Comparison of ENCODE assay signal across 21 cellular contexts in the genomic region with DNA sequence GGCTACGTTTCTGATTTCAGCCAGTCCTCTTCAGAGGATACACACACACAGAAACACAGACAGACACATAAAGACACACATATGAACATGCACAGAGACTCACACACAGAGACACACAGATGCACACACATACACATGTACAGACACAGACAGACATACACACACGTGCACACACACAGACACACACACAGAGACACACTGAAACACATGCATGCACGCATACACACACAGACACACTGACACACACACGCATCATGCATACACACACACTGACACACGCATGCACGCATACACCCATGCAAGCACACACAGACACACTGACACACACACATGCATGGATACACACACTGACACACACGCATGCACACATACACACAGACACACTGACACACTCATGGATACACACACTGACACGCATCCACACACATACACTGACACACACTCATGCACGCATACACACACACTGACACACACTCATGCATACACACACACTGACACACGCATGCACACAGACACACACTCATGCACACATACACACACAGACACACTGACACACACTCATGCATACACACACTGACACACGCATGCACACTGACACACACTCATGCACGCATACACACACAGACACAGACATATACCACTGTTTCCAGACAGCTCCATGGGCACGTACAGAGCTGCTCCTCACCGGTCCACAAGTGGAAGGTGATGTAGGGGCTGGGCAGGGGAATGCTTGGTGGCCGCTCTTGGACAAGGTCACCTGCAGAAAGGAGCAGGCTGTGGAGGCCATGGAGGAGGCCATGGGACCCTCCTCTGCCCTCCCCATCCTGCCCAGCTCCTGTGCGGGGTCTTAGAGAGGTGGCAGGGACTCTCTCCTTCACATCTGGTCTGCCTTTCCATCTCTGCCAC. TPM values are rescaled to one million over a fixed set of nuclear protein-coding genes. Genes with fewer than 3 reads are reported as not detected.
"Had no signal": no experiment of that assay in that cellular context is flagged by ENCODE, and none has a peak within 500 bp of the region (broad histone marks: within the 10 kb centered on the region; RNA-seq: fewer than 3 reads in every experiment).

No MANE protein-coding gene starts in this region.

- H3K4me3 ChIP-seq: ascending aorta, breast epithelium, lower lobe of right lung, psoas muscle had no signal

- ATAC-seq: activated CD8-positive, alpha-beta T cell treated with anti-CD3 and anti-CD28 coated beads, Interleukin-2, amount 10 ng/mL, durations not matched to agents 7 days and 5 days; activated naive CD8-positive, alpha-beta T cell treated with anti-CD3 and anti-CD28 coated beads, Interleukin-2, amount 50 U/mL, for 24 hours; activated T-helper 17 cell treated with anti-CD3 and anti-CD28 coated beads, Interleukin-2, amount 50 U/mL, for 72 hours; effector memory CD8-positive, alpha-beta T cell; psoas muscle; sciatic nerve had no signal

- H3K4me1 ChIP-seq: ascending aorta, breast epithelium, lower lobe of right lung, psoas muscle had no signal

- H3K27ac Mint-ChIP-seq: activated B cell treated with CpG ODN at 0.5 μM for 24 hours; activated CD8-positive, alpha-beta T cell treated with anti-CD3 and anti-CD28 coated beads, Interleukin-2, amount 10 ng/mL, durations not matched to agents 7 days and 5 days; activated naive CD4-positive, alpha-beta T cell treated with anti-CD3 and anti-CD28 coated beads for 36 hours; activated naive CD8-positive, alpha-beta T cell treated with anti-CD3 and anti-CD28 coated beads, Interleukin-2, amount 50 U/mL, for 24 hours; activated T-helper 17 cell treated with anti-CD3 and anti-CD28 coated beads, Interleukin-2, amount 50 U/mL, for 72 hours; effector memory CD8-positive, alpha-beta T cell; immature natural killer cell; mesothelial cell of epicardium; stimulated activated naive CD8-positive, alpha-beta T cell treated with anti-CD3 and anti-CD28 coated beads, Interleukin-15, Interleukin-2, amounts not matched to agents 100 ng/mL and 50 ng/mL, for 24 hours had no signal

- H3K27me3 Mint-ChIP-seq: activated B cell treated with CpG ODN at 0.5 μM for 24 hours; activated naive CD8-positive, alpha-beta T cell treated with anti-CD3 and anti-CD28 coated beads, Interleukin-2, amount 50 U/mL, for 24 hours; activated T-helper 17 cell treated with anti-CD3 and anti-CD28 coated beads, Interleukin-2, amount 50 U/mL, for 72 hours; effector memory CD8-positive, alpha-beta T cell; stimulated activated naive CD8-positive, alpha-beta T cell treated with anti-CD3 and anti-CD28 coated beads, Interleukin-15, Interleukin-2, amounts not matched to agents 100 ng/mL and 50 ng/mL, for 24 hours had no signal

- FAIRE-seq: frontal cortex, TTC549 had no signal

- H3K4me3 Mint-ChIP-seq: activated B cell treated with CpG ODN at 0.5 μM for 24 hours; activated CD8-positive, alpha-beta T cell treated with anti-CD3 and anti-CD28 coated beads, Interleukin-2, amount 10 ng/mL, durations not matched to agents 7 days and 5 days; activated naive CD4-positive, alpha-beta T cell treated with anti-CD3 and anti-CD28 coated beads for 36 hours; activated naive CD8-positive, alpha-beta T cell treated with anti-CD3 and anti-CD28 coated beads, Interleukin-2, amount 50 U/mL, for 24 hours; activated T-helper 17 cell treated with anti-CD3 and anti-CD28 coated beads, Interleukin-2, amount 50 U/mL, for 72 hours; effector memory CD8-positive, alpha-beta T cell; immature natural killer cell; mesothelial cell of epicardium; stimulated activated naive CD8-positive, alpha-beta T cell treated with anti-CD3 and anti-CD28 coated beads, Interleukin-15, Interleukin-2, amounts not matched to agents 100 ng/mL and 50 ng/mL, for 24 hours had no signal

- H3K36me3 ChIP-seq: ascending aorta, breast epithelium, lower lobe of right lung had no signal

- H3K36me3 Mint-ChIP-seq: mesothelial cell of epicardium had no signal

- H3K4me1 Mint-ChIP-seq: activated B cell treated with CpG ODN at 0.5 μM for 24 hours; activated naive CD8-positive, alpha-beta T cell treated with anti-CD3 and anti-CD28 coated beads, Interleukin-2, amount 50 U/mL, for 24 hours; activated T-helper 17 cell treated with anti-CD3 and anti-CD28 coated beads, Interleukin-2, amount 50 U/mL, for 72 hours; immature natural killer cell had no signal

- H3K27ac ChIP-seq: ascending aorta, breast epithelium, lower lobe of right lung, psoas muscle had no signal

- H3K9me3 ChIP-seq: ascending aorta had no signal

- H3K9me3 Mint-ChIP-seq: activated B cell treated with CpG ODN at 0.5 μM for 24 hours; activated T-helper 17 cell treated with anti-CD3 and anti-CD28 coated beads, Interleukin-2, amount 50 U/mL, for 72 hours; effector memory CD8-positive, alpha-beta T cell; immature natural killer cell had no signal

- DNase-seq: activated B cell treated with CpG ODN at 0.5 μM for 24 hours; activated CD4-positive, alpha-beta T cell treated with anti-CD3 and anti-CD28 coated beads for 48 hours; activated CD8-positive, alpha-beta T cell treated with anti-CD3 and anti-CD28 coated beads, Interleukin-2, amount 10 ng/mL, durations not matched to agents 7 days and 5 days; activated naive CD4-positive, alpha-beta T cell treated with anti-CD3 and anti-CD28 coated beads for 36 hours; activated naive CD8-positive, alpha-beta T cell treated with anti-CD3 and anti-CD28 coated beads, Interleukin-2, amount 50 U/mL, for 24 hours; dermis blood vessel endothelial cell; effector memory CD8-positive, alpha-beta T cell; immature natural killer cell; lower lobe of right lung; psoas muscle had no signal

RNA-seq across cellular contexts. Expression of gene MFSD6L, which starts 30.1 kb away (rescaled TPM):
- total RNA-seq: activated naive CD4-positive, alpha-beta T cell treated with anti-CD3 and anti-CD28 coated beads for 36 hours; ascending aorta; dermis blood vessel endothelial cell; frontal cortex; osteoblast; psoas muscle; sciatic nerve; temporal lobe had no signal
- polyA plus RNA-seq: immature natural killer cell, neural cell, psoas muscle had no signal

RNA-seq across cellular contexts. Expression of gene PIK3R6, which starts 38.2 kb away (rescaled TPM):
- total RNA-seq: dermis blood vessel endothelial cell, mesothelial cell of epicardium, osteoblast had no signal
- polyA plus RNA-seq: neural cell had no signal
